In genomic region chr16:1379863-1380174, GRCh38 we compare ENCODE assay signal across 5 cellular contexts. TPM values are rescaled to one million over a fixed set of nuclear protein-coding genes. Genes with fewer than 3 reads are reported as not detected.
DNase-seq lines count a peak whose midpoint lies in the region; ATAC-seq, FAIRE-seq and TF ChIP-seq lines count a peak whose summit lies in the region.

No MANE protein-coding gene starts in this region.

- POLR2A ChIA-PET in K562 (lab: Yijun Ruan, JAX) = interaction anchor here (0.6 to 4.2 kb wide), 16 partner anchors 10 to 775 kb away, joined by 3 to 73 read pairs (median 5); partner anchors contain the start of genes RPS2, TRAF7 and UQCC4

- H3K36me3 ChIP-seq in HUES6 (ENCODE audit: control insufficient read depth, insufficient read depth, low read length) (peaks cover 21% of the 10 kb centered on the region), K562 (ENCODE audit: control insufficient read depth, insufficient read depth, low read length) (peaks cover 8% of the 10 kb centered on the region; the same call in 2 of the 3 replicates), left lung (peaks cover 0 to 45% of the 10 kb centered on the region in 2 donors)

- in situ Hi-C loops in K562 (cut with MboI) = no loop called here

- H3K27me3 ChIP-seq in HUES6 (ENCODE audit: control insufficient read depth, insufficient read depth, low read length) (no peaks in the 10 kb centered on the region), K562 (ENCODE audit: control insufficient read depth in 2 of 2, insufficient read depth in 2 of 2, low read length in 2 of 2) (no peaks in the 10 kb centered on the region), left lung (no peaks in the 10 kb centered on the region)

- peaks cover 5% of the 10 kb centered on the region for H3K9me1 ChIP-seq in K562 (ENCODE audit: control insufficient read depth, insufficient read depth, low read length)

- peaks cover 8% of the 10 kb centered on the region; the same call in 1 of the 2 replicates for H4K20me1 ChIP-seq in K562 (replicated peaks; ENCODE audit: control insufficient read depth, insufficient read depth, low read length)

- H3K27ac ChIP-seq in HUES6 (ENCODE audit: low read depth, low read length) = no peak overlapping the region
- H3K27ac ChIP-seq in K562 (ENCODE audit: extremely low read depth, low read depth, low read length) = peak overlapping the region; percentile 100; the same call in 1 of the 3 replicates
- H3K27ac ChIP-seq in left lung = no peak overlapping the region

- H3K4me3 ChIP-seq in HUES6 (ENCODE audit: low read depth, low read length) = peak overlapping the region; percentile 86
- H3K4me3 ChIP-seq in K562 = peak overlapping the region; percentile 76
- H3K4me3 ChIP-seq in skeletal muscle cell (ENCODE audit: low read depth, low read length) = peak overlapping the region; percentile 35
- H3K4me3 ChIP-seq in left lung = peak overlapping the region in 1 of 2 donors; percentile 67

- peak in 2 of 3 experiments; percentile 7 to 12; a peak in 2 of 6 replicates for TF ChIP-seq CTCF in K562 (IDR thresholded peaks at IDR 0.05 in 2 of 3, conservative IDR thresholded peaks at IDR 0.05 in 1 of 3; ENCODE audit: insufficient read depth in 2 of 3, low read depth in 1 of 3, low read length in 3 of 3)
- no peak for TF ChIP-seq CTCF in left lung (IDR thresholded peaks at IDR 0.05)

- H3K9ac ChIP-seq in HUES6 (ENCODE audit: low read length) (no peak overlapping the region), K562 (ENCODE audit: insufficient read depth in 1 of 2, low read depth in 2 of 2, low read length in 2 of 2) (peak overlapping the region; percentile 37 to 90; a peak in 3 of 4 replicates)

- 6% methylated on average over 19 of the region's 19 CpGs for WGBS in K562 (ENCODE audit: insufficient coverage, low coverage, missing lambda C conversion rate)

- no peak for TF ChIP-seq RAD21 in K562 (CRISPR knock-in tag; conservative IDR thresholded peaks at IDR 0.05 in 1 of 2, IDR thresholded peaks at IDR 0.05 in 1 of 2)

- H3K9me3 ChIP-seq in HUES6 (ENCODE audit: control insufficient read depth, insufficient read depth, low read depth, low read length) = no peaks in the 10 kb centered on the region
- no peaks in the 10 kb centered on the region for H3K9me3 ChIP-seq in K562 (replicated peaks; ENCODE audit: control insufficient read depth, insufficient read depth, low read depth, low read length)
- H3K9me3 ChIP-seq in left lung = no peaks in the 10 kb centered on the region

- BruUV-seq in K562 (replicated peaks; lab: Mats Ljungman, UMichigan) = no TSS peak

- no peak for FAIRE-seq in K562 (lab: Jason Lieb, UNC)

- TF ChIP-seq EP300 in K562 (IDR thresholded peaks at IDR 0.05; ENCODE audit: low read length) = no peak

- TF ChIP-seq POLR2A in K562 (conservative IDR thresholded peaks at IDR 0.05) = no peak

- H2AFZ ChIP-seq in K562 (ENCODE audit: low read depth, low read length) = peak overlapping the region; percentile 69

- H3K4me1 ChIP-seq in HUES6 (ENCODE audit: control insufficient read depth, insufficient read depth, low read length) (peaks cover 16% of the 10 kb centered on the region), K562 (replicated peaks in 1 of 2; ENCODE audit: control insufficient read depth in 2 of 2, insufficient read depth in 2 of 2, low read length in 2 of 2) (peaks cover 19 to 66% of the 10 kb centered on the region in 2 experiments; a peak in 4 of 5 replicates), left lung (peaks cover 6 to 25% of the 10 kb centered on the region in 2 donors)

- peak overlapping the region; percentile 74 for H3K4me2 ChIP-seq in K562 (ENCODE audit: insufficient read depth, low read length)

- peaks cover 33% of the 10 kb centered on the region for H3K79me2 ChIP-seq in K562 (ENCODE audit: control insufficient read depth, insufficient read depth, low read length)

- ATAC-seq in K562 (peak; percentile 16), left lung (no peak)

- peak in 1 of 4 experiments; percentile 61 for DNase-seq in K562 (ENCODE audit: extremely low read depth in 1 of 4, low spot score in 3 of 4)
- DNase-seq in skeletal muscle cell (ENCODE audit: low read depth) = no peak
- no peak for DNase-seq in left lung
- DNase-seq in stimulated activated naive CD4-positive, alpha-beta T cell (lab: John Stamatoyannopoulos, UW) = no peak

- intact Hi-C loops in K562 (cut with micrococcal nuclease) (no loop called here), left lung (cut with DNase I) (no loop called here)

- CTCF ChIA-PET in K562 (lab: Yijun Ruan, JAX; ENCODE audit: low intra/inter-chr PET ratio) = no interaction called here

RNA-seq across cellular contexts. Expression of gene GNPTG, which starts 28.1 kb away (rescaled TPM):
- total RNA-seq in K562 (2011; cell fraction: chromatin; rRNA removed; ENCODE audit: low replicate concordance) = 42.1 and 68.9 TPM in 2 replicates
- 52.6 and 53.5 TPM in 2 replicates for total RNA-seq in K562 (2011; cell fraction: nucleolus; rRNA removed)
- total RNA-seq in K562 (2011; cell fraction: nucleoplasm; rRNA removed) = 51.0 and 57.1 TPM in 2 replicates
- total RNA-seq in K562 (2014; rRNA removed) (22.3 and 24.0 TPM in 2 replicates), K562 (2014; rRNA removed; fragmentation: Illumina TruSeq; extraction: Trizol) (4.7 and 6.1 TPM in 2 replicates), K562 (2015; rRNA removed; fragmentation: Illumina TruSeq; extraction: Trizol) (13.6 and 13.9 TPM in 2 replicates), K562 (2021) (19.9 and 22.2 TPM in 2 replicates), left lung (10 to 100 TPM; 74.2 to 97.4 TPM)
- polyA plus RNA-seq in K562 (2011; rRNA removed) (18.6 and 20.7 TPM in 2 replicates), K562 (2014; fragmentation: Illumina TruSeq; extraction: Trizol) (9.0 and 13.6 TPM in 2 replicates), K562 (2014; fragmentation: Nextera tagmentation; extraction: Ambion mirVana) (1 to 10 TPM in 1 of 2 experiments, under 1 TPM in 1; 0.69 to 1.0 TPM), K562 (2014; rRNA removed) (31.5 and 33.3 TPM in 2 replicates)
- polyA plus RNA-seq in K562 (2011; cell fraction: cytosol; rRNA removed) = 20.9 and 40.1 TPM in 2 replicates
- polyA plus RNA-seq in K562 (2011; cell fraction: nucleus; rRNA removed) = 55.5 and 97.5 TPM in 2 replicates
- 18.3 and 26.9 TPM in 2 replicates for polyA plus RNA-seq in K562 (2012)
- 1.6 and 5.7 TPM in 2 replicates for polyA minus RNA-seq in K562 (2011; rRNA and poly(A)+ RNA removed)
- polyA minus RNA-seq in K562 (2011; cell fraction: cytosol; rRNA and poly(A)+ RNA removed) = 7.7 and 10.3 TPM in 2 replicates
- 11.7 and 13.1 TPM in 2 replicates for polyA minus RNA-seq in K562 (2011; cell fraction: nucleus; rRNA and poly(A)+ RNA removed)

RNA-seq across cellular contexts. Expression of gene TSR3, which starts 28.1 kb away (rescaled TPM):
- 2.8 and 6.4 TPM in 2 replicates for total RNA-seq in K562 (2011; cell fraction: chromatin; rRNA removed; ENCODE audit: low replicate concordance)
- 8.8 and 12.3 TPM in 2 replicates for total RNA-seq in K562 (2011; cell fraction: nucleolus; rRNA removed)
- total RNA-seq in K562 (2011; cell fraction: nucleoplasm; rRNA removed) = 3.4 and 7.0 TPM in 2 replicates
- total RNA-seq in K562 (2014; rRNA removed) (74.8 and 100.0 TPM in 2 replicates), K562 (2014; rRNA removed; fragmentation: Illumina TruSeq; extraction: Trizol) (6.7 TPM in 2 replicates), K562 (2015; rRNA removed; fragmentation: Illumina TruSeq; extraction: Trizol) (29.6 and 31.9 TPM in 2 replicates), K562 (2021) (50.5 and 53.7 TPM in 2 replicates), left lung (10 to 100 TPM; 46.3 to 57.0 TPM)
- polyA plus RNA-seq in K562 (2011; rRNA removed) (15.8 and 16.5 TPM in 2 replicates), K562 (2014; fragmentation: Illumina TruSeq; extraction: Trizol) (10.3 and 22.1 TPM in 2 replicates), K562 (2014; fragmentation: Nextera tagmentation; extraction: Ambion mirVana) (1 to 10 TPM; 1.5 to 2.4 TPM), K562 (2014; rRNA removed) (53.3 and 75.7 TPM in 2 replicates)
- 21.3 and 65.5 TPM in 2 replicates for polyA plus RNA-seq in K562 (2011; cell fraction: cytosol; rRNA removed)
- 12.1 and 18.1 TPM in 2 replicates for polyA plus RNA-seq in K562 (2011; cell fraction: nucleus; rRNA removed)
- 34.9 and 46.9 TPM in 2 replicates for polyA plus RNA-seq in K562 (2012)
- 2.6 and 4.5 TPM in 2 replicates for polyA minus RNA-seq in K562 (2011; rRNA and poly(A)+ RNA removed)
- 17.2 and 24.6 TPM in 2 replicates for polyA minus RNA-seq in K562 (2011; cell fraction: cytosol; rRNA and poly(A)+ RNA removed)
- polyA minus RNA-seq in K562 (2011; cell fraction: nucleus; rRNA and poly(A)+ RNA removed) = 7.1 and 7.8 TPM in 2 replicates

RNA-seq across cellular contexts. Expression of gene UNKL, which starts 34.7 kb away (rescaled TPM):
- 87.2 and 161 TPM in 2 replicates for total RNA-seq in K562 (2011; cell fraction: chromatin; rRNA removed; ENCODE audit: low replicate concordance)
- total RNA-seq in K562 (2011; cell fraction: nucleolus; rRNA removed) = 91.9 and 116 TPM in 2 replicates
- total RNA-seq in K562 (2011; cell fraction: nucleoplasm; rRNA removed) = 69.6 and 98.9 TPM in 2 replicates
- total RNA-seq in K562 (2014; rRNA removed) = 17.2 and 17.6 TPM in 2 replicates
- total RNA-seq in K562 (2014; rRNA removed; fragmentation: Illumina TruSeq; extraction: Trizol) = 4.2 and 4.4 TPM in 2 replicates
- 5.1 and 12.1 TPM in 2 replicates for total RNA-seq in K562 (2015; rRNA removed; fragmentation: Illumina TruSeq; extraction: Trizol)
- 22.3 and 30.2 TPM in 2 replicates for total RNA-seq in K562 (2021)
- 19.0 and 26.5 TPM in 2 replicates for polyA plus RNA-seq in K562 (2011; rRNA removed)
- polyA plus RNA-seq in K562 (2011; cell fraction: cytosol; rRNA removed) = 17.4 and 36.7 TPM in 2 replicates
- 121 and 141 TPM in 2 replicates for polyA plus RNA-seq in K562 (2011; cell fraction: nucleus; rRNA removed)
- 11.5 and 25.8 TPM in 2 replicates for polyA plus RNA-seq in K562 (2012)
- 3.3 and 18.5 TPM in 2 replicates for polyA plus RNA-seq in K562 (2014; fragmentation: Illumina TruSeq; extraction: Trizol)
- polyA plus RNA-seq in K562 (2014; fragmentation: Nextera tagmentation; extraction: Ambion mirVana) = under 1 TPM; 0.37 to 0.48 TPM
- 17.5 and 22.1 TPM in 2 replicates for polyA plus RNA-seq in K562 (2014; rRNA removed)
- polyA minus RNA-seq in K562 (2011; rRNA and poly(A)+ RNA removed) = 3.1 and 3.6 TPM in 2 replicates
- 23.1 and 27.5 TPM in 2 replicates for polyA minus RNA-seq in K562 (2011; cell fraction: cytosol; rRNA and poly(A)+ RNA removed)
- 25.4 and 28.3 TPM in 2 replicates for polyA minus RNA-seq in K562 (2011; cell fraction: nucleus; rRNA and poly(A)+ RNA removed)
- 10 to 100 TPM; 18.9 to 27.3 TPM for total RNA-seq in left lung

RNA-seq across cellular contexts. Expression of gene UQCC4, which starts 40.7 kb away (rescaled TPM):
- 18.2 and 43.0 TPM in 2 replicates for total RNA-seq in K562 (2011; cell fraction: chromatin; rRNA removed; ENCODE audit: low replicate concordance)
- 45.9 and 52.7 TPM in 2 replicates for total RNA-seq in K562 (2011; cell fraction: nucleolus; rRNA removed)
- 35.9 and 40.4 TPM in 2 replicates for total RNA-seq in K562 (2011; cell fraction: nucleoplasm; rRNA removed)
- total RNA-seq in K562 (2014; rRNA removed) (48.7 and 49.7 TPM in 2 replicates), K562 (2014; rRNA removed; fragmentation: Illumina TruSeq; extraction: Trizol) (12.3 and 15.4 TPM in 2 replicates), K562 (2015; rRNA removed; fragmentation: Illumina TruSeq; extraction: Trizol) (34.4 and 35.6 TPM in 2 replicates), K562 (2021) (31.9 and 35.3 TPM in 2 replicates), left lung (10 to 100 TPM; 10.3 to 12.9 TPM)
- polyA plus RNA-seq in K562 (2011; rRNA removed) (46.1 and 47.0 TPM in 2 replicates), K562 (2014; fragmentation: Illumina TruSeq; extraction: Trizol) (20.5 and 37.8 TPM in 2 replicates), K562 (2014; fragmentation: Nextera tagmentation; extraction: Ambion mirVana) (1 to 10 TPM; 1.3 to 3.9 TPM), K562 (2014; rRNA removed) (43.9 and 50.0 TPM in 2 replicates)
- polyA plus RNA-seq in K562 (2011; cell fraction: cytosol; rRNA removed) = 52.6 and 64.3 TPM in 2 replicates
- 44.3 and 47.3 TPM in 2 replicates for polyA plus RNA-seq in K562 (2011; cell fraction: nucleus; rRNA removed)
- polyA plus RNA-seq in K562 (2012) = 16.8 and 31.2 TPM in 2 replicates
- 10.9 and 12.0 TPM in 2 replicates for polyA minus RNA-seq in K562 (2011; rRNA and poly(A)+ RNA removed)
- polyA minus RNA-seq in K562 (2011; cell fraction: cytosol; rRNA and poly(A)+ RNA removed) = 8.9 and 11.7 TPM in 2 replicates
- polyA minus RNA-seq in K562 (2011; cell fraction: nucleus; rRNA and poly(A)+ RNA removed) = 9.6 and 14.0 TPM in 2 replicates

RNA-seq across cellular contexts. Expression of gene BAIAP3, which starts 46.4 kb away (rescaled TPM):
- total RNA-seq in K562 (2011; cell fraction: chromatin; rRNA removed; ENCODE audit: low replicate concordance) = 10.8 and 42.1 TPM in 2 replicates
- total RNA-seq in K562 (2011; cell fraction: nucleolus; rRNA removed) = 29.0 and 32.5 TPM in 2 replicates
- total RNA-seq in K562 (2011; cell fraction: nucleoplasm; rRNA removed) = 13.0 and 13.4 TPM in 2 replicates
- total RNA-seq in K562 (2014; rRNA removed) = 2.3 and 4.5 TPM in 2 replicates
- total RNA-seq in K562 (2014; rRNA removed; fragmentation: Illumina TruSeq; extraction: Trizol) = 0.06 and 0.18 TPM in 2 replicates
- 0.33 and 1.2 TPM in 2 replicates for total RNA-seq in K562 (2015; rRNA removed; fragmentation: Illumina TruSeq; extraction: Trizol)
- total RNA-seq in K562 (2021) = 3.3 and 3.4 TPM in 2 replicates
- polyA plus RNA-seq in K562 (2011; rRNA removed) = 0.81 and 1.8 TPM in 2 replicates
- polyA plus RNA-seq in K562 (2011; cell fraction: cytosol; rRNA removed) = 0.55 and 1.9 TPM in 2 replicates
- 15.2 and 24.6 TPM in 2 replicates for polyA plus RNA-seq in K562 (2011; cell fraction: nucleus; rRNA removed)
- 3.2 and 13.5 TPM in 2 replicates for polyA plus RNA-seq in K562 (2012)
- polyA plus RNA-seq in K562 (2014; fragmentation: Illumina TruSeq; extraction: Trizol) = 0.34 and 1.1 TPM in 2 replicates
- polyA plus RNA-seq in K562 (2014; fragmentation: Nextera tagmentation; extraction: Ambion mirVana) = under 1 TPM in 1 of 2 experiments, not detected in 1; 0.03 TPM
- 1.5 and 4.5 TPM in 2 replicates for polyA plus RNA-seq in K562 (2014; rRNA removed)
- 0.33 and 1.1 TPM in 2 replicates for polyA minus RNA-seq in K562 (2011; rRNA and poly(A)+ RNA removed)
- polyA minus RNA-seq in K562 (2011; cell fraction: cytosol; rRNA and poly(A)+ RNA removed) = 1.7 and 1.9 TPM in 2 replicates
- polyA minus RNA-seq in K562 (2011; cell fraction: nucleus; rRNA and poly(A)+ RNA removed) = 8.8 and 11.0 TPM in 2 replicates
- 1 to 10 TPM; 2.6 to 6.0 TPM for total RNA-seq in left lung

Comparison
In these comparisons a context has a peak if more than half of its experiments do, and no peak if none do; other contexts are left out.
1. CTCF ChIP-seq: peak in K562 (2 of 3); none in left lung (0 of 2).